1 cellular context compared by ENCODE assay signal in genomic region chr19:49528211-49528771, GRCh38.
TF ChIP-seq lines count a peak whose summit lies in the region.

No MANE protein-coding gene starts in this region.

TF ChIP-seq in GM12878, 131 proteins besides CTCF, POLR2A, EP300 and RAD21:
- no peak for TF ChIP-seq PML (IDR thresholded peaks at IDR 0.05; ENCODE audit: low read length)
- peak; percentile 51; the same call in 1 of the 2 replicates for TF ChIP-seq NR2F1 (conservative IDR thresholded peaks at IDR 0.05)
- no peak for TF ChIP-seq USF2 (IDR thresholded peaks at IDR 0.05; ENCODE audit: borderline replicate concordance, low read depth, low read length)
- peak; percentile 32; the same call in 1 of the 2 replicates for TF ChIP-seq NR2C1 (IDR thresholded peaks at IDR 0.05)
